Comparison of ENCODE assay signal across 18 cellular contexts in genomic region chr11:108246885-108247284, GRCh38. TPM values are rescaled to one million over a fixed set of nuclear protein-coding genes. Genes with fewer than 3 reads are reported as not detected.
A peak's percentile ranks its signal among the peaks of the same experiment; 100 is the strongest.
DNase-seq lines count a peak whose midpoint lies in the region; ATAC-seq lines count a peak whose summit lies in the region.
"Had no signal": no experiment of that assay in that cellular context is flagged by ENCODE, and none has a peak within 500 bp of the region (broad histone marks: within the 10 kb centered on the region; RNA-seq: fewer than 3 reads in every experiment).

No MANE protein-coding gene starts in this region.

- POLR2A ChIA-PET in T-cell (lab: Charles Lee), result interaction anchor here in 1 of 2 donors (0.5 kb wide), 1 partner anchor 9 kb away, joined by 3 read pairs; no protein-coding TSS in a partner anchor

- no peaks in the 10 kb centered on the region for H3K9me3 Mint-ChIP-seq in activated naive CD4-positive, alpha-beta T cell treated with anti-CD3 and anti-CD28 coated beads for 36 hours
- no peaks in the 10 kb centered on the region for H3K9me3 Mint-ChIP-seq in activated naive CD4-positive, alpha-beta T cell treated with anti-CD3 and anti-CD28 coated beads, Interleukin-2, amount 50 U/mL, for 72 hours
- H3K9me3 Mint-ChIP-seq in T-cell, result no peaks in the 10 kb centered on the region
- H3K9me3 Mint-ChIP-seq in stimulated activated memory B cell treated with anti-CD40 and anti-IgM and Interleukin-4, amounts not matched to agents 10 μg/mL and 1 μg/mL and 100 μg/mL, for 72 hours, result no peaks in the 10 kb centered on the region

- H3K9me3 ChIP-seq in effector memory CD4-positive, alpha-beta T cell (ENCODE audit: control insufficient read depth, low read length), result no peaks in the 10 kb centered on the region
- H3K9me3 ChIP-seq: A549 had no signal

- H3K4me3 ChIP-seq in effector memory CD4-positive, alpha-beta T cell (ENCODE audit: insufficient read depth, low read depth, low read length, poor library complexity, severe bottlenecking), result no peak overlapping the region
- H3K4me3 ChIP-seq: A549, PC-9 had no signal

- peaks cover 34% of the 10 kb centered on the region for H3K36me3 ChIP-seq in effector memory CD4-positive, alpha-beta T cell (ENCODE audit: control insufficient read depth, insufficient read depth, low read length)

- intact Hi-C loops in activated naive CD4-positive, alpha-beta T cell treated with anti-CD3 and anti-CD28 coated beads for 36 hours (cut with micrococcal nuclease), result no loop called here

- H3K36me3 Mint-ChIP-seq in activated naive CD4-positive, alpha-beta T cell treated with anti-CD3 and anti-CD28 coated beads for 36 hours (ENCODE audit: low read depth), result peaks cover 8% of the 10 kb centered on the region
- peaks cover 5 to 17% of the 10 kb centered on the region in 2 donors for H3K36me3 Mint-ChIP-seq in activated naive CD4-positive, alpha-beta T cell treated with anti-CD3 and anti-CD28 coated beads, Interleukin-2, amount 50 U/mL, for 72 hours
- H3K36me3 Mint-ChIP-seq in T-cell, result peaks cover 56% of the 10 kb centered on the region
- peaks cover 46% of the 10 kb centered on the region for H3K36me3 Mint-ChIP-seq in stimulated activated memory B cell treated with anti-CD40 and anti-IgM and Interleukin-4, amounts not matched to agents 10 μg/mL and 1 μg/mL and 100 μg/mL, for 72 hours

- peaks cover 68% of the 10 kb centered on the region for H3K4me1 Mint-ChIP-seq in activated naive CD4-positive, alpha-beta T cell treated with anti-CD3 and anti-CD28 coated beads for 36 hours (ENCODE audit: low read depth)
- peaks cover 72 to 82% (median 80%) of the 10 kb centered on the region in 3 donors for H3K4me1 Mint-ChIP-seq in T-cell
- H3K4me1 Mint-ChIP-seq in stimulated activated memory B cell treated with anti-CD40 and anti-IgM and Interleukin-4, amounts not matched to agents 10 μg/mL and 1 μg/mL and 100 μg/mL, for 72 hours, result peaks cover 6% of the 10 kb centered on the region

- no peaks in the 10 kb centered on the region for H3K27me3 Mint-ChIP-seq in activated naive CD4-positive, alpha-beta T cell treated with anti-CD3 and anti-CD28 coated beads for 36 hours (ENCODE audit: low read depth)
- no peaks in the 10 kb centered on the region for H3K27me3 Mint-ChIP-seq in T-cell
- no peaks in the 10 kb centered on the region for H3K27me3 Mint-ChIP-seq in stimulated activated memory B cell treated with anti-CD40 and anti-IgM and Interleukin-4, amounts not matched to agents 10 μg/mL and 1 μg/mL and 100 μg/mL, for 72 hours

- H3K4me1 ChIP-seq in effector memory CD4-positive, alpha-beta T cell (ENCODE audit: control insufficient read depth, insufficient read depth, low read length, poor library complexity, severe bottlenecking), result peaks cover 25% of the 10 kb centered on the region
- H3K4me1 ChIP-seq: A549 had no signal

- CTCF ChIA-PET in activated naive CD4-positive, alpha-beta T cell treated with anti-CD3 and anti-CD28 coated beads for 36 hours (lab: Charles Lee), result interaction anchor here (0.9 kb wide), 1 partner anchor 10 kb away, joined by 4 read pairs; no protein-coding TSS in a partner anchor
- CTCF ChIA-PET in T-cell (lab: Charles Lee), result no interaction called here

- DNase-seq in activated naive CD4-positive, alpha-beta T cell treated with anti-CD3 and anti-CD28 coated beads for 36 hours, result no peak
- DNase-seq in activated naive CD4-positive, alpha-beta T cell treated with anti-CD3 and anti-CD28 coated beads, Interleukin-2, amount 50 U/mL, for 72 hours (ENCODE audit: low spot score in 2 of 2), result no peak
- DNase-seq in T-cell (no peak), epidermal melanocyte (ENCODE audit: insufficient read length, low spot score) (no peak)
- DNase-seq in effector memory CD4-positive, alpha-beta T cell, result no peak
- DNase-seq: DMS79, NCI-H1436, NCI-H1930, NCI-H226, NCI-H524, NCI-H82, PC-9, SIG-M5 had no signal

- peak overlapping the region; percentile 4 for H3K27ac ChIP-seq in effector memory CD4-positive, alpha-beta T cell (ENCODE audit: insufficient read depth, low read length, poor library complexity, severe bottlenecking)
- H3K27ac ChIP-seq: A549, KMS-11, PC-9, RWPE1 had no signal

- peak overlapping the region; percentile 63 for H3K27ac Mint-ChIP-seq in activated naive CD4-positive, alpha-beta T cell treated with anti-CD3 and anti-CD28 coated beads for 36 hours
- no peak overlapping the region for H3K27ac Mint-ChIP-seq in activated naive CD4-positive, alpha-beta T cell treated with anti-CD3 and anti-CD28 coated beads, Interleukin-2, amount 50 U/mL, for 72 hours
- peak overlapping the region; percentile 79 to 94 for H3K27ac Mint-ChIP-seq in T-cell
- peak overlapping the region; percentile 33 for H3K27ac Mint-ChIP-seq in stimulated activated memory B cell treated with anti-CD40 and anti-IgM and Interleukin-4, amounts not matched to agents 10 μg/mL and 1 μg/mL and 100 μg/mL, for 72 hours

- H3K27me3 ChIP-seq in effector memory CD4-positive, alpha-beta T cell (replicated peaks; ENCODE audit: control insufficient read depth, insufficient read depth, low read length, poor library complexity, severe bottlenecking), result no peaks in the 10 kb centered on the region

- ATAC-seq in activated naive CD4-positive, alpha-beta T cell treated with anti-CD3 and anti-CD28 coated beads, Interleukin-2, amount 50 U/mL, for 72 hours, result no peak
- no peak for ATAC-seq in T-cell (replicated peaks in 1 of 4)
- ATAC-seq in stimulated activated memory B cell treated with anti-CD40 and anti-IgM and Interleukin-4, amounts not matched to agents 10 μg/mL and 1 μg/mL and 100 μg/mL, for 72 hours, result no peak
- no peak for ATAC-seq in GM21381 (IDR thresholded peaks at IDR 0.05; ENCODE audit: unreplicated experiment)
- ATAC-seq: A549 had no signal

- no peak overlapping the region for H3K4me3 Mint-ChIP-seq in activated naive CD4-positive, alpha-beta T cell treated with anti-CD3 and anti-CD28 coated beads for 36 hours
- no peak overlapping the region for H3K4me3 Mint-ChIP-seq in T-cell
- H3K4me3 Mint-ChIP-seq in stimulated activated memory B cell treated with anti-CD40 and anti-IgM and Interleukin-4, amounts not matched to agents 10 μg/mL and 1 μg/mL and 100 μg/mL, for 72 hours, result no peak overlapping the region

RNA-seq across cellular contexts. Expression of gene ATM, which starts 24.0 kb away (rescaled TPM):
- 10 to 100 TPM; 29.5 to 30.6 TPM for total RNA-seq in activated naive CD4-positive, alpha-beta T cell treated with anti-CD3 and anti-CD28 coated beads for 36 hours
- 10 to 100 TPM; 36.4 to 81.3 TPM for total RNA-seq in activated naive CD4-positive, alpha-beta T cell treated with anti-CD3 and anti-CD28 coated beads, Interleukin-2, amount 50 U/mL, for 72 hours
- 100 to 1,000 TPM; 376 to 547 (median 410) TPM for total RNA-seq in T-cell

RNA-seq across cellular contexts. Expression of gene NPAT, which starts 24.4 kb away (rescaled TPM):
- 10 to 100 TPM; 22.2 to 22.3 TPM for total RNA-seq in activated naive CD4-positive, alpha-beta T cell treated with anti-CD3 and anti-CD28 coated beads for 36 hours
- total RNA-seq in activated naive CD4-positive, alpha-beta T cell treated with anti-CD3 and anti-CD28 coated beads, Interleukin-2, amount 50 U/mL, for 72 hours, result 10 to 100 TPM; 27.4 to 52.9 TPM
- 10 to 100 TPM; 46.9 to 54.1 (median 49.1) TPM for total RNA-seq in T-cell

Comparison
In these comparisons a context has a peak if more than half of its experiments do, and no peak if none do; other contexts are left out.
1. H3K27ac Mint-ChIP-seq: peak in activated naive CD4-positive, alpha-beta T cell treated with anti-CD3 and anti-CD28 coated beads for 36 hours (single experiment), T-cell (2 of 2) and stimulated activated memory B cell treated with anti-CD40 and anti-IgM and Interleukin-4, amounts not matched to agents 10 μg/mL and 1 μg/mL and 100 μg/mL, for 72 hours (single experiment); none in activated naive CD4-positive, alpha-beta T cell treated with anti-CD3 and anti-CD28 coated beads, Interleukin-2, amount 50 U/mL, for 72 hours (0 of 2).
2. RNA of gene ATM, which starts 24.0 kb away (total RNA-seq): 376 to 547 TPM in T-cell; 36.4 to 81.3 TPM in activated naive CD4-positive, alpha-beta T cell treated with anti-CD3 and anti-CD28 coated beads, Interleukin-2, amount 50 U/mL, for 72 hours and 29.5 to 30.6 TPM in activated naive CD4-positive, alpha-beta T cell treated with anti-CD3 and anti-CD28 coated beads for 36 hours; every median in the first group is over 4 times any median in the second.